In genomic region chr5:137754961-137755762, GRCh38 we compare ENCODE assay signal across 8 cellular contexts. TPM values are rescaled to one million over a fixed set of nuclear protein-coding genes. Genes with fewer than 3 reads are reported as not detected.
DNase-seq lines count a peak whose midpoint lies in the region; ATAC-seq and TF ChIP-seq lines count a peak whose summit lies in the region.

No MANE protein-coding gene starts in this region.

- no peaks in the 10 kb centered on the region for H3K9me3 Mint-ChIP-seq in activated CD4-positive, alpha-beta T cell treated with anti-CD3 and anti-CD28 coated beads, Interleukin-2, amount 10 ng/mL, durations not matched to agents 7 days and 5 days

- H3K56ac ChIP-seq in IMR-90 (ENCODE audit: extremely low read depth, insufficient read depth, low read length) = no peak overlapping the region
- H3K56ac ChIP-seq in mesendoderm (ENCODE audit: low read length) = peak overlapping the region; percentile 89

- H3K36me3 ChIP-seq in IMR-90 (ENCODE audit: control insufficient read depth, insufficient read depth, low read length) (no peaks in the 10 kb centered on the region; the same call in 1 of the 2 replicates), mesendoderm (ENCODE audit: control insufficient read depth, insufficient read depth, low read length) (peaks cover 2% of the 10 kb centered on the region)

- no peak for TF ChIP-seq CTCF in IMR-90 (conservative IDR thresholded peaks at IDR 0.05; ENCODE audit: low read depth, low read length)
- no peak for TF ChIP-seq CTCF in cardiac fibroblast (IDR thresholded peaks at IDR 0.05; ENCODE audit: low read depth, low read length)

- peak overlapping the region; percentile 100 for H3K27ac Mint-ChIP-seq in activated CD4-positive, alpha-beta T cell treated with anti-CD3 and anti-CD28 coated beads, Interleukin-2, amount 10 ng/mL, durations not matched to agents 7 days and 5 days

- H4K91ac ChIP-seq in IMR-90 (ENCODE audit: insufficient read depth, low read depth, low read length) = peak overlapping the region; percentile 60

- no peak for TF ChIP-seq POLR2A in IMR-90 (IDR thresholded peaks at IDR 0.05; ENCODE audit: low read depth, low read length)

- dilution Hi-C loops in IMR-90 (cut with HindIII; ENCODE audit: low sequenced_read_pairs, unreplicated experiment) = no loop called here

- intact Hi-C loops in IMR-90 (cut with micrococcal nuclease) = loop anchor here (2.0 kb wide), 1 partner anchor 278 kb away; the partner anchor contains the start of gene FAM13B

- peak overlapping the region; percentile 7; the same call in 1 of the 2 replicates for H3K18ac ChIP-seq in IMR-90 (ENCODE audit: low read depth, low read length)
- peak overlapping the region; percentile 77 for H3K18ac ChIP-seq in mesendoderm (ENCODE audit: low read length)

- peak overlapping the region; percentile 83 to 91 for H4K8ac ChIP-seq in IMR-90 (ENCODE audit: low read depth in 2 of 2, low read length in 2 of 2)
- H4K8ac ChIP-seq in mesendoderm (ENCODE audit: low read depth, low read length) = peak overlapping the region; percentile 96

- H3K9me3 ChIP-seq in IMR-90 (ENCODE audit: control insufficient read depth, insufficient read depth, low read length) = no peaks in the 10 kb centered on the region

- peak overlapping the region; percentile 15 for H2AK9ac ChIP-seq in IMR-90 (replicated peaks; ENCODE audit: low read depth, low read length, poor library complexity)

- H2AK5ac ChIP-seq in IMR-90 (ENCODE audit: low read depth, low read length) = peak overlapping the region; percentile 20; the same call in 1 of the 2 replicates
- no peak overlapping the region for H2AK5ac ChIP-seq in mesendoderm (ENCODE audit: low read length)

- WGBS in IMR-90 (ENCODE audit: extremely low coverage in 2 of 2, insufficient read length in 1 of 2), 2 experiments = 9% methylated on average over 10 of the region's 36 CpGs; no CpG with 5 or more reads in 1 of the 2 experiments
- WGBS in mesendoderm (ENCODE audit: extremely low coverage, insufficient coverage, low lambda C conversion rate) = no CpG with 5 or more reads among the region's 36 CpGs

- BruUV-seq in IMR-90 (replicated peaks; lab: Mats Ljungman, UMichigan) = no TSS peak

- H3K36me3 Mint-ChIP-seq in activated CD4-positive, alpha-beta T cell treated with anti-CD3 and anti-CD28 coated beads, Interleukin-2, amount 10 ng/mL, durations not matched to agents 7 days and 5 days (ENCODE audit: low read depth) = peaks cover 42% of the 10 kb centered on the region

- H3K4me3 ChIP-seq in IMR-90 (ENCODE audit: insufficient read depth, low read depth, low read length) (peak overlapping the region; percentile 61), cardiac fibroblast (replicated peaks in 1 of 2; ENCODE audit: low read depth in 2 of 2, low read length in 2 of 2) (peak overlapping the region; percentile 95 to 97), mesendoderm (ENCODE audit: low read length) (peak overlapping the region; percentile 8)

- in situ Hi-C loops in IMR-90 (cut with MboI; ENCODE audit: low sequenced_read_pairs) = loop anchor here (10.0 kb wide), 1 partner anchor 280 kb away; the partner anchor contains the start of gene FAM13B

- peak overlapping the region; percentile 82 for H3K4ac ChIP-seq in IMR-90 (ENCODE audit: low read depth, low read length)
- H3K4ac ChIP-seq in mesendoderm (ENCODE audit: low read depth, low read length) = peak overlapping the region; percentile 56

- H2AFZ ChIP-seq in IMR-90 (replicated peaks; ENCODE audit: low read length, poor library complexity) = peak overlapping the region; percentile 95

- peak overlapping the region; percentile 95 for H3K4me3 Mint-ChIP-seq in activated CD4-positive, alpha-beta T cell treated with anti-CD3 and anti-CD28 coated beads, Interleukin-2, amount 10 ng/mL, durations not matched to agents 7 days and 5 days

- ATAC-seq in IMR-90 (ENCODE audit: low read depth) (no peak), HG02610 (IDR thresholded peaks at IDR 0.05; ENCODE audit: unreplicated experiment) (no peak)

- peaks cover 39% of the 10 kb centered on the region for H4K20me1 ChIP-seq in IMR-90 (ENCODE audit: insufficient read depth, low read length)

- H2BK5ac ChIP-seq in IMR-90 (ENCODE audit: low read depth, low read length, poor library complexity, severe bottlenecking) (peak overlapping the region; percentile 30), mesendoderm (ENCODE audit: low read length) (no peak overlapping the region)

- H3K27me3 ChIP-seq in IMR-90 (ENCODE audit: control insufficient read depth, insufficient read depth, low read length) = no peaks in the 10 kb centered on the region
- H3K27me3 ChIP-seq in mesendoderm (ENCODE audit: insufficient read depth, low read length, poor library complexity) = no peaks in the 10 kb centered on the region

- H2BK120ac ChIP-seq in IMR-90 (ENCODE audit: low read depth, low read length) (peak overlapping the region; percentile 12; the same call in 1 of the 2 replicates), mesendoderm (ENCODE audit: low read depth, low read length) (peak overlapping the region; percentile 33)

- DNase-seq in activated CD4-positive, alpha-beta T cell treated with anti-CD3 and anti-CD28 coated beads, Interleukin-2, amount 10 ng/mL, durations not matched to agents 7 days and 5 days = no peak
- no peak for DNase-seq in activated CD4-positive, alpha-beta T cell treated with anti-CD3 and anti-CD28 coated beads for 4 hours
- DNase-seq in IMR-90 (no peak), cardiac fibroblast (ENCODE audit: low read depth in 2 of 2) (no peak), mesendoderm (no peak), H4 (ENCODE audit: low spot score) (no peak), SW480 (ENCODE audit: low spot score) (no peak)

- H3K9ac ChIP-seq in IMR-90 (ENCODE audit: low read depth, low read length) (peak overlapping the region; percentile 40; the same call in 1 of the 2 replicates), mesendoderm (ENCODE audit: low read length) (peak overlapping the region; percentile 85)

- no peak for TF ChIP-seq RAD21 in IMR-90 (IDR thresholded peaks at IDR 0.05; ENCODE audit: low read length)

- peaks cover 36% of the 10 kb centered on the region for H3K79me2 ChIP-seq in mesendoderm (ENCODE audit: control insufficient read depth, insufficient read depth, low read length)

- peak overlapping the region; percentile 70 for H3K27ac ChIP-seq in IMR-90 (ENCODE audit: insufficient read depth, low read length)
- peak overlapping the region; percentile 100 for H3K27ac ChIP-seq in mesendoderm (ENCODE audit: low read depth, low read length)

- H3K79me1 ChIP-seq in IMR-90 (ENCODE audit: low read depth in 1 of 2, low read length in 2 of 2) = peaks cover 7 to 10% of the 10 kb centered on the region in 2 experiments
- H3K79me1 ChIP-seq in mesendoderm (ENCODE audit: low read length) = peaks cover 2% of the 10 kb centered on the region

- H2BK20ac ChIP-seq in IMR-90 (ENCODE audit: low read depth, low read length) = no peak overlapping the region

- peaks cover 25% of the 10 kb centered on the region for H3K4me1 Mint-ChIP-seq in activated CD4-positive, alpha-beta T cell treated with anti-CD3 and anti-CD28 coated beads, Interleukin-2, amount 10 ng/mL, durations not matched to agents 7 days and 5 days

- H3K4me2 ChIP-seq in IMR-90 (ENCODE audit: low read depth, low read length) = peak overlapping the region; percentile 53
- peak overlapping the region; percentile 56 for H3K4me2 ChIP-seq in mesendoderm (ENCODE audit: low read length)

- H3K9me1 ChIP-seq in IMR-90 (ENCODE audit: insufficient read depth, low read length) = peaks cover under 1% of the 10 kb centered on the region; the same call in 1 of the 2 replicates

- H4K5ac ChIP-seq in IMR-90 (ENCODE audit: low read depth, low read length) = peak overlapping the region; percentile 62
- no peak overlapping the region for H4K5ac ChIP-seq in mesendoderm (ENCODE audit: low read length)

- POLR2A ChIA-PET in activated CD4-positive, alpha-beta T cell treated with anti-CD3 and anti-CD28 coated beads, Interleukin-2, amount 10 ng/mL, durations not matched to agents 7 days and 5 days (lab: Charles Lee) = interaction anchor here (0.6 kb wide), 1 partner anchor 116 kb away, joined by 8 read pairs; no protein-coding TSS in a partner anchor
- POLR2A ChIA-PET in IMR-90 (lab: Charles Lee; ENCODE audit: unreplicated experiment) = no interaction called here

- H2BK15ac ChIP-seq in IMR-90 (ENCODE audit: low read depth, low read length) (no peak overlapping the region), mesendoderm (replicated peaks; ENCODE audit: low read depth) (no peak overlapping the region)

- H3K23ac ChIP-seq in IMR-90 (ENCODE audit: low read depth, low read length) (peak overlapping the region; percentile 26), mesendoderm (ENCODE audit: low read length) (no peak overlapping the region)

- H3K27me3 Mint-ChIP-seq in activated CD4-positive, alpha-beta T cell treated with anti-CD3 and anti-CD28 coated beads, Interleukin-2, amount 10 ng/mL, durations not matched to agents 7 days and 5 days = no peaks in the 10 kb centered on the region

- no peak overlapping the region for H3K14ac ChIP-seq in IMR-90 (replicated peaks; ENCODE audit: low read depth, low read length)

- CTCF ChIA-PET in activated CD4-positive, alpha-beta T cell treated with anti-CD3 and anti-CD28 coated beads, Interleukin-2, amount 10 ng/mL, durations not matched to agents 7 days and 5 days (lab: Charles Lee) = interaction anchor here (0.7 to 3.6 kb wide), 2 partner anchors 13 to 249 kb away, joined by 3 to 21 read pairs; no protein-coding TSS in a partner anchor
- CTCF ChIA-PET in IMR-90 (lab: Yijun Ruan, JAX) = interaction anchor here (0.9 kb wide), 1 partner anchor 280 kb away, joined by 3 read pairs; no protein-coding TSS in a partner anchor

- H3K4me1 ChIP-seq in IMR-90 (ENCODE audit: control insufficient read depth, insufficient read depth, low read length) = no peaks in the 10 kb centered on the region; the same call in 1 of the 2 replicates
- no peaks in the 10 kb centered on the region for H3K4me1 ChIP-seq in mesendoderm (ENCODE audit: control insufficient read depth, low read depth, low read length)

RNA-seq across cellular contexts. Expression of gene HNRNPA0, which starts 1.0 kb away (rescaled TPM):
- total RNA-seq in activated CD4-positive, alpha-beta T cell treated with anti-CD3 and anti-CD28 coated beads, Interleukin-2, amount 10 ng/mL, durations not matched to agents 7 days and 5 days = 10 to 100 TPM; 26.0 to 31.8 TPM
- 5.2 and 8.9 TPM in 2 replicates for total RNA-seq in IMR-90 (2012; rRNA removed)
- 12.2 and 12.9 TPM in 2 replicates for polyA plus RNA-seq in IMR-90 (2012; rRNA removed)
- 23.6 and 24.0 TPM in 2 replicates for polyA plus RNA-seq in IMR-90 (2012; cell fraction: cytosol; rRNA removed)
- 8.7 and 9.1 TPM in 2 replicates for polyA plus RNA-seq in IMR-90 (2012; cell fraction: nucleus; rRNA removed; ENCODE audit: low replicate concordance)
- 60.8 TPM for polyA plus RNA-seq in mesendoderm (2013, experiment 1 of 2)
- polyA plus RNA-seq in mesendoderm (2013, experiment 2 of 2) = 60.2 TPM
- 9.2 and 10.7 TPM in 2 replicates for total RNA-seq in H4 (2014; rRNA removed; shearing (Covaris generic))

RNA-seq across cellular contexts. Expression of gene KLHL3, which starts 19.3 kb away (rescaled TPM):
- total RNA-seq in activated CD4-positive, alpha-beta T cell treated with anti-CD3 and anti-CD28 coated beads, Interleukin-2, amount 10 ng/mL, durations not matched to agents 7 days and 5 days = 10 to 100 TPM; 24.1 to 27.1 TPM
- 4.1 and 4.7 TPM in 2 replicates for total RNA-seq in IMR-90 (2012; rRNA removed)
- 2.1 and 2.3 TPM in 2 replicates for polyA plus RNA-seq in IMR-90 (2012; rRNA removed)
- polyA plus RNA-seq in IMR-90 (2012; cell fraction: cytosol; rRNA removed) = 0.79 and 1.0 TPM in 2 replicates
- polyA plus RNA-seq in IMR-90 (2012; cell fraction: nucleus; rRNA removed; ENCODE audit: low replicate concordance) = 8.1 and 16.6 TPM in 2 replicates
- polyA plus RNA-seq in mesendoderm (2013, experiment 1 of 2) = 2.2 TPM
- 2.1 TPM for polyA plus RNA-seq in mesendoderm (2013, experiment 2 of 2)
- 0.27 and 0.37 TPM in 2 replicates for total RNA-seq in H4 (2014; rRNA removed; shearing (Covaris generic))

Comparison
In these comparisons a context has a peak if more than half of its experiments do, and no peak if none do; other contexts are left out.
1. H3K4me3 ChIP-seq: peak in every context shown above with its lines; median percentile 96 in cardiac fibroblast; 61 in IMR-90; 8 in mesendoderm.